Comparison of ENCODE assay signal across 28 cellular contexts in the genomic region with DNA sequence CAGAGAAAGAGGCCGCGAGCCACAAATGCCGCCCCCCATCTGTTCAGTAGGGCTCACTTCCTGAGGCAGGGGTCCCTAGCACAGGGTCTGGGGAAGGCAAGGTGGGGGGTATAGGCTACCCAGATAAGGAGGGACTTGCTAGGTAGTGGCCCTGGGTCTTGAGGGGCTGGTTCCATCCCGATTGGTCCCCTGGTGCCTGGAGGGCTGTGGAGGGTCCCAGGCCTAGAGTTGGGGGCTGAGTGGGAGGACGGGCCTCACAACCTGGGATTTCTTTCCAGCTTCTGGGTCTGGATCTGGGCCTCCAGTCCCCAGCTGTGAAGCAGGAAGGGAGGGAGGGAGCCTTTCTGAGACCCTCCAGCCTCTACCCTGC.
"Had no signal": no experiment of that assay in that cellular context is flagged by ENCODE, and none has a peak within 500 bp of the region (broad histone marks: within the 10 kb centered on the region; RNA-seq: fewer than 3 reads in every experiment).

No MANE protein-coding gene starts in this region.

- H3K4me1 ChIP-seq: foreskin keratinocyte, parathyroid adenoma had no signal

- H3K36me3 Mint-ChIP-seq: memory B cell; stimulated activated effector memory CD8-positive, alpha-beta T cell treated with anti-CD3 and anti-CD28 coated beads, Interleukin-12 subunit alpha, Interleukin-12 subunit beta, amount 100 ng/mL, for 72 hours had no signal

- H3K27ac ChIP-seq: coronary artery, esophagus muscularis mucosa, foreskin keratinocyte, gastroesophageal sphincter, heart right ventricle, neutrophil, parathyroid adenoma, prostate gland, right atrium auricular region, stomach, testis, tibial artery, upper lobe of left lung had no signal

- ATAC-seq: foreskin keratinocyte; gastroesophageal sphincter; sciatic nerve; stimulated activated effector memory CD8-positive, alpha-beta T cell treated with anti-CD3 and anti-CD28 coated beads, Interleukin-12 subunit alpha, Interleukin-12 subunit beta, amount 100 ng/mL, for 72 hours had no signal

- H3K9me3 ChIP-seq: esophagus muscularis mucosa, gastroesophageal sphincter, heart right ventricle, neutrophil, prostate gland, right atrium auricular region, stomach, testis, tibial artery, upper lobe of left lung had no signal

- H3K9me3 Mint-ChIP-seq: central memory CD8-positive, alpha-beta T cell; memory B cell; nephron progenitor cell; stimulated activated effector memory CD8-positive, alpha-beta T cell treated with anti-CD3 and anti-CD28 coated beads, Interleukin-12 subunit alpha, Interleukin-12 subunit beta, amount 100 ng/mL, for 72 hours had no signal

- DNase-seq: dermis blood vessel endothelial cell; effector memory CD4-positive, alpha-beta T cell; foreskin keratinocyte; heart right ventricle; hippocampal formation; stimulated activated CD4-positive, alpha-beta T cell treated with anti-CD3 and anti-CD28 coated beads, Interleukin-2, amount 100 ng/mL, for 24 hours; stimulated activated CD4-positive, alpha-beta T cell treated with anti-CD3 and anti-CD28 coated beads, Interleukin-4, amount 100 ng/mL, for 24 hours; stimulated activated naive CD4-positive, alpha-beta T cell treated with Interleukin-2 at 50 U/mL for 16 hours; stomach; testis; tibial artery had no signal

- FAIRE-seq: endothelial cell of umbilical vein, keratinocyte, urothelium cell line had no signal

- H3K27ac Mint-ChIP-seq: memory B cell; nephron progenitor cell; stimulated activated effector memory CD8-positive, alpha-beta T cell treated with anti-CD3 and anti-CD28 coated beads, Interleukin-12 subunit alpha, Interleukin-12 subunit beta, amount 100 ng/mL, for 72 hours had no signal

- H3K79me2 ChIP-seq: parathyroid adenoma had no signal

- H3K4me3 ChIP-seq: lung had no signal

- H3K27me3 ChIP-seq: testis had no signal

- H2AFZ ChIP-seq: parathyroid adenoma had no signal

- H3K36me3 ChIP-seq: esophagus muscularis mucosa, gastroesophageal sphincter, heart right ventricle, neutrophil, prostate gland, right atrium auricular region, stomach, tibial artery, upper lobe of left lung had no signal
